27 cellular contexts compared by ENCODE assay signal in the genomic region with DNA sequence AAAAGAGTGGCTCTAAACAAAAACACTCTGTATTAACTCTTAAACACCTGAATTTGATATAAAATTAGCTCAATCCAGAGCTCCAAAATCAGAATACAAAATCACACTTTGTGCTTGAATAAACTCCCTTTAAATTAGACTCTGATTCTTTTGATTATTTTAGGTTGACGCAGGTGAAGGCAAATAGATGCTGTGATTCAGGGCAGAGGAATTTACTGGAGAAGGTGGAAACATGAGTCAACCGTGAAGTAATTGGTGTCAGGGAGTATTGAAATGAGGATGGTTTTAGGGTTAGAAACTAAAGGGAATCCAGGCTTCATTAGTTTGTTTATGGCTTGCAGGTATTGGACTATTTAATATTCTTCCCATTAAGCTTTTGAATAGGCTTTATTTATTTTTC. TPM values are rescaled to one million over a fixed set of nuclear protein-coding genes. Genes with fewer than 3 reads are reported as not detected.
DNase-seq lines count a peak whose midpoint lies in the region; ATAC-seq lines count a peak whose summit lies in the region.
"Had no signal": no experiment of that assay in that cellular context is flagged by ENCODE, and none has a peak within 500 bp of the region (broad histone marks: within the 10 kb centered on the region; RNA-seq: fewer than 3 reads in every experiment).

No MANE protein-coding gene starts in this region.

- in situ Hi-C loops in Caki2 (cut with HindIII; ENCODE audit: low pct_unique_long_range_greater_than_20kb, low sequenced_read_pairs), result no loop called here
- in situ Hi-C loops in T47D (cut with HindIII; ENCODE audit: low pct_unique_long_range_greater_than_20kb, low sequenced_read_pairs), result no loop called here

- no peak overlapping the region for H3K27ac ChIP-seq in substantia nigra (ENCODE audit: low read depth, low read length, poor library complexity, severe bottlenecking)
- H3K27ac ChIP-seq: BLaER1 treated with 17β-estradiol and CSF1 and Interleukin-3, amounts not matched to agents 10 nM and 100 nM; gastrocnemius medialis; right lobe of liver; SJSA1; upper lobe of left lung had no signal

- ATAC-seq in HG03354 (IDR thresholded peaks at IDR 0.05; ENCODE audit: poor library complexity, severe bottlenecking, unreplicated experiment) (no peak), HG02884 (IDR thresholded peaks at IDR 0.05; ENCODE audit: unreplicated experiment) (no peak)
- ATAC-seq: gastrocnemius medialis; left colon; naive thymus-derived CD4-positive, alpha-beta T cell; T-helper 17 cell had no signal

- DNase-seq in Caki2 (ENCODE audit: low read depth) (peak; percentile 41), HT1080 (ENCODE audit: low read depth) (peak; percentile 48), T47D (ENCODE audit: low read depth in 1 of 2, low spot score in 1 of 2) (peak; percentile 11 to 37), kidney tubule cell (ENCODE audit: low spot score) (peak; percentile 79), NCI-H2107 (lab: John Stamatoyannopoulos, UW) (no peak), substantia nigra (lab: John Stamatoyannopoulos, UW) (no peak)
- DNase-seq: activated CD4-positive, alpha-beta T cell treated with anti-CD3 and anti-CD28 coated beads for 48 hours; activated naive CD4-positive, alpha-beta T cell treated with anti-CD3 and anti-CD28 coated beads for 36 hours; activated T-cell treated with anti-CD3 and anti-CD28 coated beads, Interleukin-2, amount 50 U/mL, for 48 hours; gastrocnemius medialis; Kasumi-1; left colon; naive thymus-derived CD4-positive, alpha-beta T cell; NCI-H1092; NCI-H2029; NCI-H345; NCI-H774; right lobe of liver; T-helper 17 cell; upper lobe of left lung had no signal

RNA-seq across cellular contexts. Expression of a gene that starts 37.0 kb away (rescaled TPM):
- total RNA-seq in Caki2 (2014; rRNA removed; shearing (Covaris generic); ENCODE audit: low replicate concordance), result not detected in 2 replicates
- total RNA-seq in HT1080 (2014; rRNA removed; shearing (Covaris generic)), result not detected in 2 replicates
- polyA plus RNA-seq in HT1080 (2015; cell fraction: cytosol; rRNA removed), result not detected in 2 replicates
- polyA plus RNA-seq in HT1080 (2015; cell fraction: nucleus; rRNA removed), result not detected in 2 replicates
- total RNA-seq: activated naive CD4-positive, alpha-beta T cell treated with anti-CD3 and anti-CD28 coated beads for 36 hours; G401; gastrocnemius medialis; left colon; naive thymus-derived CD4-positive, alpha-beta T cell; omental fat pad; right lobe of liver had no signal
- polyA plus RNA-seq: esophagus; naive thymus-derived CD4-positive, alpha-beta T cell had no signal

Comparison
In these comparisons a context has a peak if more than half of its experiments do, and no peak if none do; other contexts are left out.
1. DNase-seq: peak in Caki2 (single experiment), HT1080 (single experiment), T47D (2 of 2) and kidney tubule cell (single experiment); none in NCI-H2107 (single experiment) and substantia nigra (0 of 49).